ENCODE assay signal across 22 cellular contexts in the genomic region with DNA sequence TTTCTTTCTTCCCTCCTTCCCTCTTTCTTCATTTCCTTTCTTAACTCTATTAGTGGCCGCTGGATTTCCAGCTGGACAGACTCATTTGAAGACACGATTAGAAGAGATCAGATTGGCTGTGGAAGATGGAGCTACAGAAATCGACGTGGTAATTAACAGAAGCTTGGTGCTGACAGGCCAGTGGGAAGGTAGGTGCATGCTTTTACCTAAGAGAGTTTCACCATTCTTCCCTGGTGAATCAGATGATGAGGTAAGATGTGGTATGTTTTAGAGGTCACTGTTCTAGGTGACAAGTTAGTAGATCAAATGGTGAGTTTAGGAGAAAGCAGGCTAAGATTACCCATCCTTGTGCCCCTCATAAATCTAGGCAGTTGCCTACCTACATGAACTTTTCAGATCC. TPM values are rescaled to one million over a fixed set of nuclear protein-coding genes. Genes with fewer than 3 reads are reported as not detected.
DNase-seq lines count a peak whose midpoint lies in the region; ATAC-seq and TF ChIP-seq lines count a peak whose summit lies in the region.
"Had no signal": no experiment of that assay in that cellular context is flagged by ENCODE, and none has a peak within 500 bp of the region (broad histone marks: within the 10 kb centered on the region; RNA-seq: fewer than 3 reads in every experiment).

No MANE protein-coding gene starts in this region.

- DNase-seq in ELR (ENCODE audit: low read depth) (peak; percentile 55), PC-9 (peak; percentile 32 to 92), fibroblast of pulmonary artery (ENCODE audit: low read depth) (peak; percentile 14), trophoblast cell (peak; percentile 35 to 78), DMS79 treated with DMSO at 0.1 percent for 48 hours (lab: John Stamatoyannopoulos, UW) (no peak)
- DNase-seq in activated CD4-positive, alpha-beta T cell treated with anti-CD3 and anti-CD28 coated beads, Interleukin-2, amount 10 ng/mL, durations not matched to agents 24 days and 14 days: no peak
- DNase-seq: activated B cell treated with CpG ODN at 0.5 μM for 24 hours; activated CD8-positive, alpha-beta T cell treated with anti-CD3 and anti-CD28 coated beads for 36 hours; activated naive CD4-positive, alpha-beta T cell treated with anti-CD3 and anti-CD28 coated beads for 36 hours; activated T-cell treated with anti-CD3 and anti-CD28 coated beads, Interleukin-2, amount 50 U/mL, for 1 hour; CD4-positive, alpha-beta memory T cell; DMS79; effector memory CD4-positive, alpha-beta T cell; GOT3; hypothalamus; left colon; mucosa of descending colon; NCI-H1436 treated with DMSO at 0.1 percent for 48 hours had no signal

- H3K14ac ChIP-seq in trophoblast cell (ENCODE audit: low read length): no peak overlapping the region

- POLR2A ChIA-PET in PC-9 (lab: Charles Lee; ENCODE audit: unreplicated experiment): interaction anchor here (0.5 kb wide), 2 partner anchors 16 to 562 kb away, joined by 3 to 7 read pairs; no protein-coding TSS in a partner anchor

- no CpG with 5 or more reads among the region's 4 CpGs for WGBS in trophoblast cell (ENCODE audit: extremely low coverage, insufficient coverage, insufficient read length)

- H3K36me3 Mint-ChIP-seq in activated CD4-positive, alpha-beta T cell treated with anti-CD3 and anti-CD28 coated beads, Interleukin-2, amount 10 ng/mL, durations not matched to agents 24 days and 14 days (ENCODE audit: low read depth): peaks cover 10% of the 10 kb centered on the region

- no peaks in the 10 kb centered on the region for H3K9me2 ChIP-seq in PC-9 (ENCODE audit: insufficient read depth)

- no peaks in the 10 kb centered on the region for H3K79me1 ChIP-seq in trophoblast cell (ENCODE audit: low read length)

- no peaks in the 10 kb centered on the region for H3K27me3 ChIP-seq in PC-9 (ENCODE audit: insufficient read depth, low read depth)
- H3K27me3 ChIP-seq in trophoblast cell (ENCODE audit: insufficient read depth, low read length): no peaks in the 10 kb centered on the region
- H3K27me3 ChIP-seq: ascending aorta had no signal

- H3K4me3 ChIP-seq in PC-9 (peak overlapping the region; percentile 27; the same call in 1 of the 2 replicates), fibroblast of pulmonary artery (replicated peaks; ENCODE audit: low read depth, low read length) (no peak overlapping the region), trophoblast cell (ENCODE audit: low read depth, low read length) (no peak overlapping the region)
- H3K4me3 ChIP-seq: ascending aorta, mucosa of descending colon had no signal

- H3K27ac Mint-ChIP-seq in activated CD4-positive, alpha-beta T cell treated with anti-CD3 and anti-CD28 coated beads, Interleukin-2, amount 10 ng/mL, durations not matched to agents 24 days and 14 days: no peak overlapping the region
- H3K27ac Mint-ChIP-seq: activated B cell treated with CpG ODN at 0.5 μM for 24 hours; activated CD8-positive, alpha-beta T cell treated with anti-CD3 and anti-CD28 coated beads for 36 hours; activated naive CD4-positive, alpha-beta T cell treated with anti-CD3 and anti-CD28 coated beads for 36 hours; CD4-positive, alpha-beta memory T cell had no signal

- BruUV-seq in PC-9 (replicated peaks; lab: Mats Ljungman, UMichigan): no TSS peak

- H2BK120ac ChIP-seq in trophoblast cell (ENCODE audit: insufficient read depth, low read length, poor library complexity): no peak overlapping the region

- H3K27me3 Mint-ChIP-seq in activated CD4-positive, alpha-beta T cell treated with anti-CD3 and anti-CD28 coated beads, Interleukin-2, amount 10 ng/mL, durations not matched to agents 24 days and 14 days: no peaks in the 10 kb centered on the region
- H3K27me3 Mint-ChIP-seq: activated B cell treated with CpG ODN at 0.5 μM for 24 hours; activated CD8-positive, alpha-beta T cell treated with anti-CD3 and anti-CD28 coated beads for 36 hours; CD4-positive, alpha-beta memory T cell had no signal

- peaks cover 19% of the 10 kb centered on the region for H3F3A ChIP-seq in PC-9 (ENCODE audit: insufficient read depth, low read depth)

- peaks cover 10% of the 10 kb centered on the region; the same call in 1 of the 2 replicates for H3K36me3 ChIP-seq in PC-9 (ENCODE audit: low read depth)
- H3K36me3 ChIP-seq in trophoblast cell (ENCODE audit: control insufficient read depth in 1 of 2, insufficient read depth in 2 of 2, low read length in 2 of 2): peaks cover 1 to 9% of the 10 kb centered on the region in 2 experiments

- H2AK5ac ChIP-seq in trophoblast cell (ENCODE audit: low read length): no peak overlapping the region

- H3K79me2 ChIP-seq in PC-9 (ENCODE audit: low read depth) (no peaks in the 10 kb centered on the region), trophoblast cell (ENCODE audit: control insufficient read depth, insufficient read depth, low read length, poor library complexity) (no peaks in the 10 kb centered on the region)

- H4K12ac ChIP-seq in trophoblast cell (ENCODE audit: low read depth, low read length): no peak overlapping the region

- H3K4me1 Mint-ChIP-seq in activated CD4-positive, alpha-beta T cell treated with anti-CD3 and anti-CD28 coated beads, Interleukin-2, amount 10 ng/mL, durations not matched to agents 24 days and 14 days: peaks cover 1% of the 10 kb centered on the region
- H3K4me1 Mint-ChIP-seq: activated B cell treated with CpG ODN at 0.5 μM for 24 hours; CD4-positive, alpha-beta memory T cell had no signal

- peaks cover 34% of the 10 kb centered on the region for H3K4me1 ChIP-seq in PC-9 (replicated peaks; ENCODE audit: insufficient read depth)
- peaks cover 0 to 4% of the 10 kb centered on the region in 2 experiments for H3K4me1 ChIP-seq in trophoblast cell (ENCODE audit: control insufficient read depth in 1 of 2, insufficient read depth in 2 of 2, low read length in 2 of 2)
- H3K4me1 ChIP-seq: ascending aorta had no signal

- H3K27ac ChIP-seq in PC-9: peak overlapping the region; percentile 78
- H3K27ac ChIP-seq in trophoblast cell (ENCODE audit: low read depth, low read length): no peak overlapping the region
- H3K27ac ChIP-seq: ascending aorta had no signal

- TF ChIP-seq CTCF in PC-9 (conservative IDR thresholded peaks at IDR 0.05) (no peak), fibroblast of pulmonary artery (IDR thresholded peaks at IDR 0.05; ENCODE audit: low read length, missing control alignments) (no peak)

- no peaks in the 10 kb centered on the region for H3K9me3 Mint-ChIP-seq in activated CD4-positive, alpha-beta T cell treated with anti-CD3 and anti-CD28 coated beads, Interleukin-2, amount 10 ng/mL, durations not matched to agents 24 days and 14 days
- H3K9me3 Mint-ChIP-seq: activated B cell treated with CpG ODN at 0.5 μM for 24 hours; activated CD8-positive, alpha-beta T cell treated with anti-CD3 and anti-CD28 coated beads for 36 hours; activated naive CD4-positive, alpha-beta T cell treated with anti-CD3 and anti-CD28 coated beads for 36 hours had no signal

- H3K23ac ChIP-seq in trophoblast cell (ENCODE audit: low read length): no peak overlapping the region

- no peak overlapping the region for H3K18ac ChIP-seq in trophoblast cell (ENCODE audit: low read length)

- H3K9ac ChIP-seq in trophoblast cell (ENCODE audit: low read length): no peak overlapping the region

- H3K4me3 Mint-ChIP-seq in activated CD4-positive, alpha-beta T cell treated with anti-CD3 and anti-CD28 coated beads, Interleukin-2, amount 10 ng/mL, durations not matched to agents 24 days and 14 days: no peak overlapping the region
- H3K4me3 Mint-ChIP-seq: activated B cell treated with CpG ODN at 0.5 μM for 24 hours; activated CD8-positive, alpha-beta T cell treated with anti-CD3 and anti-CD28 coated beads for 36 hours; activated naive CD4-positive, alpha-beta T cell treated with anti-CD3 and anti-CD28 coated beads for 36 hours; CD4-positive, alpha-beta memory T cell had no signal

- no peak overlapping the region for H2AFZ ChIP-seq in PC-9
- no peak overlapping the region for H2AFZ ChIP-seq in trophoblast cell (ENCODE audit: insufficient read depth, low read length, poor library complexity)

- no peak overlapping the region for H4K8ac ChIP-seq in trophoblast cell (ENCODE audit: low read depth, low read length)

- H4K91ac ChIP-seq in trophoblast cell (ENCODE audit: low read depth, low read length): no peak overlapping the region

- no peak overlapping the region for H2BK5ac ChIP-seq in trophoblast cell (ENCODE audit: low read depth, low read length, poor library complexity)

- peak overlapping the region; percentile 66 for H3K4me2 ChIP-seq in PC-9
- H3K4me2 ChIP-seq in trophoblast cell (ENCODE audit: low read length): no peak overlapping the region

- intact Hi-C loops in PC-9 (cut with micrococcal nuclease; ENCODE audit: unreplicated experiment): loop anchor here (10.0 kb wide), 1 partner anchor 178 kb away; the partner anchor contains the start of gene EPS8
- intact Hi-C loops in activated CD4-positive, alpha-beta T cell treated with anti-CD3 and anti-CD28 coated beads, Interleukin-2, amount 10 ng/mL, durations not matched to agents 24 days and 14 days (cut with micrococcal nuclease): no loop called here

- CTCF ChIA-PET in PC-9 (lab: Charles Lee): interaction anchor here (0.7 to 1.2 kb wide), 2 partner anchors 14 to 15 kb away, joined by 3 to 4 read pairs; no protein-coding TSS in a partner anchor

- no peak overlapping the region for H3K4ac ChIP-seq in trophoblast cell (ENCODE audit: low read depth, low read length)

- ATAC-seq in GM21576 (IDR thresholded peaks at IDR 0.05; ENCODE audit: unreplicated experiment) (no peak), HG03442 (IDR thresholded peaks at IDR 0.05; ENCODE audit: unreplicated experiment) (no peak)
- ATAC-seq: activated CD8-positive, alpha-beta T cell treated with anti-CD3 and anti-CD28 coated beads for 36 hours; HepG2; left colon; mucosa of descending colon had no signal

- H4K20me1 ChIP-seq in PC-9 (ENCODE audit: insufficient read depth): no peaks in the 10 kb centered on the region

- no peak overlapping the region for H2BK12ac ChIP-seq in trophoblast cell (ENCODE audit: low read length)

- no peaks in the 10 kb centered on the region for H3K9me3 ChIP-seq in PC-9 (ENCODE audit: insufficient read depth, low read depth)
- H3K9me3 ChIP-seq in trophoblast cell (ENCODE audit: insufficient read depth, low read depth, low read length): no peaks in the 10 kb centered on the region
- H3K9me3 ChIP-seq: ascending aorta, mucosa of descending colon had no signal

RNA-seq across cellular contexts. Expression of gene DERA, which starts 51.6 kb away (rescaled TPM):
- total RNA-seq in PC-9 (2021): 67.3 and 67.6 TPM in 2 replicates
- 31.0 and 32.1 TPM in 2 replicates for polyA plus RNA-seq in trophoblast cell (2013)
- 15.9 and 17.3 TPM in 2 replicates for total RNA-seq in activated CD4-positive, alpha-beta T cell treated with anti-CD3 and anti-CD28 coated beads, Interleukin-2, amount 10 ng/mL, durations not matched to agents 24 days and 14 days

Comparison
In these comparisons a context has a peak if more than half of its experiments do, and no peak if none do; other contexts are left out.
1. DNase-seq: peak in ELR (single experiment), PC-9 (2 of 2), fibroblast of pulmonary artery (single experiment) and trophoblast cell (2 of 2); none in DMS79 treated with DMSO at 0.1 percent for 48 hours (single experiment) and activated CD4-positive, alpha-beta T cell treated with anti-CD3 and anti-CD28 coated beads, Interleukin-2, amount 10 ng/mL, durations not matched to agents 24 days and 14 days (single experiment).